In genomic region chr4:24742773-24743676, GRCh38 we compare ENCODE assay signal across 32 cellular contexts. TPM values are rescaled to one million over a fixed set of nuclear protein-coding genes. Genes with fewer than 3 reads are reported as not detected.
DNase-seq lines count a peak whose midpoint lies in the region; ATAC-seq and TF ChIP-seq lines count a peak whose summit lies in the region.
"Had no signal": no experiment of that assay in that cellular context is flagged by ENCODE, and none has a peak within 500 bp of the region (broad histone marks: within the 10 kb centered on the region; RNA-seq: fewer than 3 reads in every experiment).

No MANE protein-coding gene starts in this region.

- in situ Hi-C loops in mammary epithelial cell (cut with MboI; ENCODE audit: low sequenced_read_pairs in 2 of 2): no loop called here

- ATAC-seq in left colon (peak; percentile 53), left lung (no peak)
- ATAC-seq: lower lobe of right lung; pancreas; stimulated activated naive B cell treated with anti-CD40 and anti-IgM and Interleukin-4, amounts not matched to agents 10 μg/mL and 1 μg/mL and 100 μg/mL, for 72 hours had no signal

- no peaks in the 10 kb centered on the region for H3K4me1 ChIP-seq in mammary epithelial cell (ENCODE audit: insufficient read depth, low read length)
- no peaks in the 10 kb centered on the region for H3K4me1 ChIP-seq in breast epithelium
- H3K4me1 ChIP-seq in suprapubic skin: peaks cover 17% of the 10 kb centered on the region
- H3K4me1 ChIP-seq in left lung: no peaks in the 10 kb centered on the region
- H3K4me1 ChIP-seq: ascending aorta, BLaER1, lower lobe of right lung, pancreas had no signal

- WGBS in mammary epithelial cell (ENCODE audit: low coverage, missing lambda C conversion rate): 77% methylated on average over 11 of the region's 11 CpGs
- 49% methylated on average over 11 of the region's 11 CpGs for WGBS in suprapubic skin

- no peak for TF ChIP-seq EP300 in suprapubic skin (IDR thresholded peaks at IDR 0.05)

- DNase-seq in mammary epithelial cell (peak; percentile 17), breast epithelium (ENCODE audit: low spot score in 2 of 2) (no peak), OCI-M1 (lab: John Stamatoyannopoulos, UW) (peak; percentile 61), left colon (no peak), suprapubic skin (ENCODE audit: low spot score in 2 of 2) (no peak), NCI-H82 (lab: John Stamatoyannopoulos, UW) (no peak), left lung (no peak)
- no peak for DNase-seq in activated CD4-positive, CD25-positive, alpha-beta regulatory T cell treated with anti-CD3 and anti-CD28 coated beads, Interleukin-2, amount 50 U/mL, for 72 hours
- DNase-seq: activated B cell treated with CpG ODN at 0.5 μM for 24 hours; activated CD4-positive, alpha-beta T cell treated with anti-CD3 and anti-CD28 coated beads, Interleukin-2, amount 50 U/mL, for 1 hour; activated gamma-delta T cell; activated T-cell treated with anti-CD3 and anti-CD28 coated beads, Interleukin-2, amount 50 U/mL, for 24 hours; central memory CD4-positive, alpha-beta T cell; cortex of kidney; DMS79; foreskin fibroblast; head of caudate nucleus; HFFc6; lower lobe of right lung; MM.1S; NCI-H1105 treated with DMSO at 0.1 percent for 48 hours; NCI-H187 treated with DMSO at 0.1 percent for 48 hours; NCI-H526 treated with DMSO at 0.1 percent for 48 hours; nephron progenitor cell; pancreas; small intestine; stimulated activated naive B cell treated with anti-CD40 and anti-IgM and Interleukin-4, amounts not matched to agents 10 μg/mL and 1 μg/mL and 100 μg/mL, for 72 hours; substantia nigra; T1000 had no signal

- H3K9ac ChIP-seq in mammary epithelial cell (ENCODE audit: insufficient read depth, low read length): no peak overlapping the region
- H3K9ac ChIP-seq: BLaER1, KMS-11 had no signal

- H3K36me3 ChIP-seq in mammary epithelial cell (ENCODE audit: insufficient read depth, low read length) (no peaks in the 10 kb centered on the region), breast epithelium (no peaks in the 10 kb centered on the region), suprapubic skin (no peaks in the 10 kb centered on the region), left lung (no peaks in the 10 kb centered on the region)
- H3K36me3 ChIP-seq: ascending aorta, BLaER1, lower lobe of right lung, pancreas had no signal

- H4K20me1 ChIP-seq in mammary epithelial cell (ENCODE audit: insufficient read depth, low read length): no peaks in the 10 kb centered on the region
- H4K20me1 ChIP-seq: BLaER1 had no signal

- H3K27me3 ChIP-seq in mammary epithelial cell (ENCODE audit: insufficient read depth, low read length) (no peaks in the 10 kb centered on the region), breast epithelium (no peaks in the 10 kb centered on the region), suprapubic skin (no peaks in the 10 kb centered on the region), left lung (no peaks in the 10 kb centered on the region)
- H3K27me3 ChIP-seq: ascending aorta, BLaER1, pancreas had no signal

- H3K4me2 ChIP-seq in mammary epithelial cell (ENCODE audit: insufficient read depth, low read depth, low read length): no peak overlapping the region
- H3K4me2 ChIP-seq: BLaER1, KMS-11 had no signal

- no peak overlapping the region for H2AFZ ChIP-seq in mammary epithelial cell (ENCODE audit: low read depth, low read length)

- H3K4me3 ChIP-seq in mammary epithelial cell (replicated peaks in 1 of 3; ENCODE audit: insufficient read depth in 1 of 3, low read depth in 2 of 3, low read length in 3 of 3) (no peak overlapping the region), breast epithelium (no peak overlapping the region), suprapubic skin (no peak overlapping the region), left lung (no peak overlapping the region)
- H3K4me3 ChIP-seq: ascending aorta, BLaER1, lower lobe of right lung, pancreas had no signal

- dilution Hi-C loops in mammary epithelial cell (cut with HindIII; ENCODE audit: low sequenced_read_pairs): no loop called here

- no peak overlapping the region for H3K27ac ChIP-seq in mammary epithelial cell (ENCODE audit: insufficient read depth, low read depth, low read length)
- no peak overlapping the region for H3K27ac ChIP-seq in breast epithelium
- peak overlapping the region; percentile 47 for H3K27ac ChIP-seq in suprapubic skin
- H3K27ac ChIP-seq in left lung: no peak overlapping the region
- H3K27ac ChIP-seq: ascending aorta, BLaER1, KMS-11, lower lobe of right lung, pancreas had no signal

- H3K9me3 ChIP-seq in mammary epithelial cell (replicated peaks; ENCODE audit: insufficient read depth, low read length) (peaks cover 1% of the 10 kb centered on the region), breast epithelium (peaks cover 2% of the 10 kb centered on the region in 2 donors), suprapubic skin (no peaks in the 10 kb centered on the region), left lung (peaks cover 0 to 5% of the 10 kb centered on the region in 2 donors)
- H3K9me3 ChIP-seq: lower lobe of right lung, pancreas had no signal

- no peak for TF ChIP-seq CTCF in mammary epithelial cell (conservative IDR thresholded peaks at IDR 0.05 in 1 of 2, IDR thresholded peaks at IDR 0.05 in 1 of 2; ENCODE audit: extremely low read depth in 1 of 2, insufficient read depth in 1 of 2, low read depth in 1 of 2, low read length in 2 of 2)
- TF ChIP-seq CTCF in breast epithelium (IDR thresholded peaks at IDR 0.05): no peak
- no peak for TF ChIP-seq CTCF in suprapubic skin (IDR thresholded peaks at IDR 0.05)
- TF ChIP-seq CTCF in left lung (IDR thresholded peaks at IDR 0.05): no peak

- intact Hi-C loops in mammary epithelial cell (cut with micrococcal nuclease): no loop called here
- intact Hi-C loops in breast epithelium (cut with DNase I; ENCODE audit: low total_unique reads): no loop called here
- intact Hi-C loops in left colon (cut with DNase I, micrococcal nuclease): no loop called here
- intact Hi-C loops in left lung (cut with DNase I): no loop called here

- no peaks in the 10 kb centered on the region for H3K79me2 ChIP-seq in mammary epithelial cell (ENCODE audit: insufficient read depth, low read length)

- TF ChIP-seq POLR2A in breast epithelium (IDR thresholded peaks at IDR 0.05) (no peak), suprapubic skin (IDR thresholded peaks at IDR 0.05) (no peak)

- no TSS peak for BruUV-seq in mammary epithelial cell (replicated peaks; lab: Mats Ljungman, UMichigan)

- CTCF ChIA-PET in mammary epithelial cell (lab: Charles Lee; ENCODE audit: low non-redundant PET): interaction anchor here (0.6 kb wide), 1 partner anchor 43 kb away, joined by 4 read pairs; no protein-coding TSS in a partner anchor

RNA-seq across cellular contexts. Expression of gene SOD3, which starts 52.3 kb away (rescaled TPM):
- under 1 TPM in 1 of 2 donors, not detected in 1; 0.17 TPM for total RNA-seq in mammary epithelial cell
- not detected for polyA plus RNA-seq in mammary epithelial cell
- not detected for polyA minus RNA-seq in mammary epithelial cell
- 100 to 1,000 TPM in 1 of 3 donors, 10 to 100 TPM in 2; 22.0 to 131 (median 77.3) TPM for total RNA-seq in breast epithelium
- total RNA-seq in left colon: 10 to 100 TPM; 28.2 to 40.9 TPM
- total RNA-seq in suprapubic skin: 10 to 100 TPM; 18.4 to 55.8 (median 23.3) TPM
- total RNA-seq in left lung: 100 to 1,000 TPM in 1 of 2 donors, 10 to 100 TPM in 1; 80.0 to 236 TPM
- total RNA-seq: activated B cell treated with CpG ODN at 0.5 μM for 24 hours had no signal

Comparison
In these comparisons a context has a peak if more than half of its experiments do, and no peak if none do; other contexts are left out.
1. DNase-seq: peak in mammary epithelial cell (single experiment) and OCI-M1 (single experiment); none in breast epithelium (0 of 2), left colon (0 of 2), suprapubic skin (0 of 2), activated CD4-positive, CD25-positive, alpha-beta regulatory T cell treated with anti-CD3 and anti-CD28 coated beads, Interleukin-2, amount 50 U/mL, for 72 hours (single experiment), NCI-H82 (single experiment) and left lung (0 of 2).
2. RNA of gene SOD3, which starts 52.3 kb away (total RNA-seq): 80.0 to 236 TPM in left lung, 22.0 to 131 TPM in breast epithelium, 28.2 to 40.9 TPM in left colon and 18.4 to 55.8 TPM in suprapubic skin; 0.17 TPM in mammary epithelial cell; every median in the first group is over 10 times any median in the second.